In genomic region chr4:117447925-117448324, GRCh38 we compare ENCODE assay signal across 10 cellular contexts.
DNase-seq lines count a peak whose midpoint lies in the region; ATAC-seq, FAIRE-seq and TF ChIP-seq lines count a peak whose summit lies in the region.
"Had no signal": no experiment of that assay in that cellular context is flagged by ENCODE, and none has a peak within 500 bp of the region (broad histone marks: within the 10 kb centered on the region; RNA-seq: fewer than 3 reads in every experiment).

No MANE protein-coding gene starts in this region.

- H4K5ac ChIP-seq in H1 (ENCODE audit: insufficient read length, low read depth, low read length), result no peak overlapping the region

- H3K9ac ChIP-seq in H1 (replicated peaks in 1 of 4; ENCODE audit: extremely low read depth in 1 of 4, low read depth in 3 of 4, low read length in 3 of 4), result no peak overlapping the region

- no peak overlapping the region for H3K18ac ChIP-seq in H1 (ENCODE audit: extremely low read depth, low read length)

- no peaks in the 10 kb centered on the region for H3K27me3 Mint-ChIP-seq in CD8-positive, alpha-beta T cell (ENCODE audit: low read depth)
- H3K27me3 Mint-ChIP-seq: B cell had no signal

- H3K56ac ChIP-seq in H1 (replicated peaks; ENCODE audit: insufficient read length, low read depth, low read length), result no peak overlapping the region

- TF ChIP-seq POLR2A in H1 (IDR thresholded peaks at IDR 0.05; ENCODE audit: control extremely low read depth in 1 of 2, low read depth in 2 of 2, low read length in 2 of 2), result no peak
- TF ChIP-seq POLR2A in testis (IDR thresholded peaks at IDR 0.05), result no peak
- TF ChIP-seq POLR2A in upper lobe of left lung (IDR thresholded peaks at IDR 0.05), result no peak

- H3K27ac ChIP-seq in H1 (ENCODE audit: low read depth, low read length), result no peak overlapping the region
- peak overlapping the region in 1 of 2 donors; percentile 3 for H3K27ac ChIP-seq in testis
- H3K27ac ChIP-seq in upper lobe of left lung, result no peak overlapping the region
- H3K27ac ChIP-seq in CD8-positive, alpha-beta T cell (ENCODE audit: low read depth, low read length), result no peak overlapping the region

- H4K20me1 ChIP-seq in H1 (replicated peaks in 1 of 2; ENCODE audit: control insufficient read depth in 1 of 2, insufficient read depth in 2 of 2, low read length in 2 of 2), result no peaks in the 10 kb centered on the region

- no peaks in the 10 kb centered on the region for H3K79me2 ChIP-seq in H1 (ENCODE audit: control insufficient read depth in 1 of 2, insufficient read depth in 2 of 2, low read length in 2 of 2)

- DNase-seq in activated effector memory CD4-positive, alpha-beta T cell treated with anti-CD3 and anti-CD28 coated beads, Interleukin-2, amount 50 U/mL, for 16 hours, result peak; percentile 65
- no peak for DNase-seq in activated effector memory CD4-positive, alpha-beta T cell treated with Interleukin-2 at 50 U/mL for 16 hours
- DNase-seq in MV-4-11 (lab: John Stamatoyannopoulos, UW), result peak; percentile 7
- DNase-seq in H1 (ENCODE audit: low read depth in 1 of 2, low spot score in 2 of 2), result peak; percentile 17 to 67
- DNase-seq in testis, result peak; percentile 84
- DNase-seq in upper lobe of left lung, result no peak
- DNase-seq in CD8-positive, alpha-beta T cell, result no peak
- DNase-seq: kidney had no signal

- H2BK5ac ChIP-seq in H1 (ENCODE audit: low read depth, low read length), result no peak overlapping the region

- H3K4me1 Mint-ChIP-seq in CD8-positive, alpha-beta T cell (ENCODE audit: low read depth), result no peaks in the 10 kb centered on the region
- H3K4me1 Mint-ChIP-seq: B cell had no signal

- WGBS in H1 (ENCODE audit: extremely low coverage in 1 of 2, insufficient coverage in 1 of 2, insufficient read length in 1 of 2, insufficient replicate concordance in 2 of 2, low coverage in 1 of 2, low lambda C conversion rate in 2 of 2, missing lambda C conversion rate in 1 of 2), 2 experiments, result 88% methylated on average over 2 of the region's 2 CpGs; no CpG with 5 or more reads in 1 of the 2 experiments
- WGBS in testis, 2 donors, result 54 to 60% methylated on average over 2 of the region's 2 CpGs
- WGBS in upper lobe of left lung, 2 donors, result 95 to 97% methylated on average over 2 of the region's 2 CpGs

- H2AFZ ChIP-seq in H1 (ENCODE audit: low read length), result peak overlapping the region; percentile 86; the same call in 1 of the 2 replicates

- TF ChIP-seq RAD21 in H1 (IDR thresholded peaks at IDR 0.05 in 1 of 2, conservative IDR thresholded peaks at IDR 0.05 in 1 of 2; ENCODE audit: low read depth in 2 of 2, low read length in 2 of 2), result peak; percentile 29 to 39; a peak in 3 of 4 replicates

- H3K79me1 ChIP-seq in H1 (ENCODE audit: low read depth, low read length), result no peaks in the 10 kb centered on the region

- H2AK5ac ChIP-seq in H1 (ENCODE audit: low read depth, low read length), result no peak overlapping the region

- intact Hi-C loops in testis (cut with DNase I; ENCODE audit: low total_unique reads), result no loop called here
- intact Hi-C loops in CD8-positive, alpha-beta T cell (cut with DNase I, micrococcal nuclease), result no loop called here

- H3K4me3 Mint-ChIP-seq in CD8-positive, alpha-beta T cell, result no peak overlapping the region
- H3K4me3 Mint-ChIP-seq: B cell had no signal

- TF ChIP-seq EP300 in H1 (IDR thresholded peaks at IDR 0.05; ENCODE audit: borderline replicate concordance in 1 of 2, low read depth in 2 of 2, low read length in 2 of 2) (no peak), upper lobe of left lung (IDR thresholded peaks at IDR 0.05) (no peak)

- H3K4me3 ChIP-seq in H1 (ENCODE audit: extremely low read depth in 1 of 4, insufficient read depth in 2 of 4, low read depth in 3 of 4, low read length in 4 of 4) (no peak overlapping the region), testis (peak overlapping the region in 1 of 2 donors; percentile 26), upper lobe of left lung (no peak overlapping the region)
- H3K4me3 ChIP-seq in CD8-positive, alpha-beta T cell (ENCODE audit: low read depth, low read length), result no peak overlapping the region

- no peak for ATAC-seq in HG03571 (IDR thresholded peaks at IDR 0.05; ENCODE audit: unreplicated experiment)
- no peak for ATAC-seq in upper lobe of left lung (ENCODE audit: low FRiP score in 2 of 2)
- no peak for ATAC-seq in CD8-positive, alpha-beta T cell

- no peaks in the 10 kb centered on the region for H3K9me3 ChIP-seq in H1 (ENCODE audit: insufficient read depth in 2 of 2, low read depth in 1 of 2, low read length in 1 of 2)
- H3K9me3 ChIP-seq in testis, result no peaks in the 10 kb centered on the region
- no peaks in the 10 kb centered on the region for H3K9me3 ChIP-seq in upper lobe of left lung
- no peaks in the 10 kb centered on the region for H3K9me3 ChIP-seq in CD8-positive, alpha-beta T cell (ENCODE audit: low read length)

- no peaks in the 10 kb centered on the region for H3K4me1 ChIP-seq in H1 (replicated peaks in 1 of 4; ENCODE audit: control insufficient read depth in 3 of 4, insufficient read depth in 4 of 4, low read length in 3 of 4)
- H3K4me1 ChIP-seq in testis, result no peaks in the 10 kb centered on the region
- no peaks in the 10 kb centered on the region for H3K4me1 ChIP-seq in upper lobe of left lung
- H3K4me1 ChIP-seq in CD8-positive, alpha-beta T cell (ENCODE audit: insufficient read depth, low read length), result no peaks in the 10 kb centered on the region

- H2BK15ac ChIP-seq in H1 (ENCODE audit: low read length), result no peak overlapping the region

- H3K27me3 ChIP-seq in H1 (replicated peaks in 1 of 4; ENCODE audit: control insufficient read depth in 3 of 4, extremely low read depth in 1 of 4, insufficient read depth in 3 of 4, low read length in 3 of 4) (no peaks in the 10 kb centered on the region), testis (no peaks in the 10 kb centered on the region), upper lobe of left lung (no peaks in the 10 kb centered on the region)
- no peaks in the 10 kb centered on the region for H3K27me3 ChIP-seq in CD8-positive, alpha-beta T cell (ENCODE audit: insufficient read depth, low read length)

- no peak overlapping the region for H3K14ac ChIP-seq in H1 (ENCODE audit: insufficient read length)

- H3K23me2 ChIP-seq in H1 (ENCODE audit: low read depth, low read length), result no peaks in the 10 kb centered on the region; the same call in 1 of the 2 replicates

- H3K36me3 ChIP-seq in H1 (ENCODE audit: control insufficient read depth in 2 of 4, insufficient read depth in 4 of 4, low read length in 3 of 4) (no peaks in the 10 kb centered on the region), testis (ENCODE audit: low read depth, missing control alignments) (no peaks in the 10 kb centered on the region), upper lobe of left lung (no peaks in the 10 kb centered on the region)
- H3K36me3 ChIP-seq in CD8-positive, alpha-beta T cell (ENCODE audit: insufficient read depth, low read length), result no peaks in the 10 kb centered on the region

- no peak overlapping the region for H3K4ac ChIP-seq in H1 (replicated peaks; ENCODE audit: insufficient read length, low read depth, low read length)

- no peak overlapping the region for H3K4me2 ChIP-seq in H1 (ENCODE audit: insufficient read depth in 1 of 2, low read depth in 2 of 2, low read length in 2 of 2)

- no peaks in the 10 kb centered on the region for H3K36me3 Mint-ChIP-seq in CD8-positive, alpha-beta T cell

- CTCF ChIA-PET in H1 (lab: Charles Lee; ENCODE audit: partially characterized antibody), result interaction anchor here (0.6 to 2.0 kb wide), 20 partner anchors 8 to 391 kb away, joined by 3 to 9 read pairs (median 4); no protein-coding TSS in a partner anchor
- CTCF ChIA-PET in CD8-positive, alpha-beta T cell (lab: Charles Lee), result interaction anchor here (1.4 kb wide), 1 partner anchor 777 kb away, joined by 3 read pairs; no protein-coding TSS in a partner anchor

- no peak overlapping the region for H3K27ac Mint-ChIP-seq in CD8-positive, alpha-beta T cell
- H3K27ac Mint-ChIP-seq: B cell had no signal

- H4K91ac ChIP-seq in H1 (replicated peaks; ENCODE audit: insufficient read length, low read length), result no peak overlapping the region

- H3K23ac ChIP-seq in H1 (ENCODE audit: insufficient read length), result no peak overlapping the region

- POLR2A ChIA-PET in H1 (lab: Charles Lee; ENCODE audit: partially characterized antibody), result no interaction called here
- POLR2A ChIA-PET in CD8-positive, alpha-beta T cell (lab: Charles Lee), result no interaction called here

- peaks cover 7% of the 10 kb centered on the region for H3K9me3 Mint-ChIP-seq in CD8-positive, alpha-beta T cell

- no peak overlapping the region for H2BK20ac ChIP-seq in H1 (ENCODE audit: low read length)

- FAIRE-seq in H1 (lab: Jason Lieb, UNC), result no peak
- FAIRE-seq: kidney had no signal

- TF ChIP-seq CTCF in H1 (IDR thresholded peaks at IDR 0.05; ENCODE audit: control extremely low read depth in 1 of 3, insufficient read depth in 1 of 3, low read depth in 1 of 3, low read length in 3 of 3) (peak in 2 of 3 experiments; percentile 27 to 68; a peak in 2 of 4 replicates), testis (IDR thresholded peaks at IDR 0.05) (peak in 2 of 3 experiments; percentile 48 to 51), upper lobe of left lung (IDR thresholded peaks at IDR 0.05) (no peak)
- no peak for TF ChIP-seq CTCF in CD8-positive, alpha-beta T cell (IDR thresholded peaks at IDR 0.05)

- H4K8ac ChIP-seq in H1 (ENCODE audit: extremely low read depth, insufficient read depth, low read length), result no peak overlapping the region

- H2BK120ac ChIP-seq in H1 (replicated peaks; ENCODE audit: low read depth, low read length), result no peak overlapping the region

- H2BK12ac ChIP-seq in H1 (ENCODE audit: low read depth, low read length), result no peak overlapping the region

TF ChIP-seq in H1, 55 proteins besides CTCF, POLR2A, EP300 and RAD21:
- no peak for TF ChIP-seq CREB1 (IDR thresholded peaks at IDR 0.05)
- peak; percentile 49 for TF ChIP-seq SP2 (IDR thresholded peaks at IDR 0.05; ENCODE audit: low read length)

Comparison
In these comparisons a context has a peak if more than half of its experiments do, and no peak if none do; other contexts are left out.
1. DNase-seq: peak in activated effector memory CD4-positive, alpha-beta T cell treated with anti-CD3 and anti-CD28 coated beads, Interleukin-2, amount 50 U/mL, for 16 hours (single experiment), MV-4-11 (single experiment), H1 (2 of 2) and testis (single experiment); none in activated effector memory CD4-positive, alpha-beta T cell treated with Interleukin-2 at 50 U/mL for 16 hours (single experiment), upper lobe of left lung (0 of 2) and CD8-positive, alpha-beta T cell (0 of 7).
2. CTCF ChIP-seq: peak in H1 (2 of 3) and testis (2 of 3); none in upper lobe of left lung (0 of 6) and CD8-positive, alpha-beta T cell (single experiment).